In the genomic region with DNA sequence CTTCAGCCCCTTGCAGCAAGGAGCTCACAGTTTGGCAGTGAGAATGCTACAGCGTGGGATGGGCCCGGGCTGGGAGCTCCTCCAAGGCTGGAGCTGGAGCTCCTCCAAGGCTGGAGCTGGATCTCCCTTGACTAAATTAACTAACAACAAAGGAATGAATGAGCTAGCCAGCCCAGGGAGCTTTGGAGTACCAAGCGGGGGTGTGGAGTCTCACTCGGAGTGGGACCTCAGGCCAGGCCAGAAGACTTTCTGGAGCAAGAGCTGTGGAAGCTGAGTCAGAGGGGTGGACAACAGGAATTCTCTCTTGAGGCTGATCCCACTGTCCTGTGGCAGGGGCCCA, we compare ENCODE assay signal across 13 cellular contexts.
DNase-seq lines count a peak whose midpoint lies in the region; ATAC-seq and TF ChIP-seq lines count a peak whose summit lies in the region.
"Had no signal": no experiment of that assay in that cellular context is flagged by ENCODE, and none has a peak within 500 bp of the region (broad histone marks: within the 10 kb centered on the region; RNA-seq: fewer than 3 reads in every experiment).

No MANE protein-coding gene starts in this region.

- TF ChIP-seq CTCF in fibroblast of mammary gland (conservative IDR thresholded peaks at IDR 0.05; ENCODE audit: control insufficient read depth, insufficient read depth, low read depth, low read length) = no peak

- H3K9me3 ChIP-seq in SJCRH30 (replicated peaks) = no peaks in the 10 kb centered on the region

- no peak overlapping the region for H3K27ac Mint-ChIP-seq in stimulated activated memory B cell treated with anti-CD40 and anti-IgM and Interleukin-4, amounts not matched to agents 10 μg/mL and 1 μg/mL and 100 μg/mL, for 72 hours
- H3K27ac Mint-ChIP-seq: activated naive CD8-positive, alpha-beta T cell treated with anti-CD3 and anti-CD28 coated beads, Interleukin-2, amount 10 ng/mL, durations not matched to agents 7 days and 5 days; progenitor cell of endocrine pancreas had no signal

- H3K9me3 Mint-ChIP-seq in stimulated activated memory B cell treated with anti-CD40 and anti-IgM and Interleukin-4, amounts not matched to agents 10 μg/mL and 1 μg/mL and 100 μg/mL, for 72 hours = no peaks in the 10 kb centered on the region
- H3K9me3 Mint-ChIP-seq: activated naive CD8-positive, alpha-beta T cell treated with anti-CD3 and anti-CD28 coated beads, Interleukin-2, amount 10 ng/mL, durations not matched to agents 7 days and 5 days had no signal

- no peak overlapping the region for H3K27ac ChIP-seq in SJCRH30
- H3K27ac ChIP-seq: 22Rv1 had no signal

- DNase-seq in DMS 273 (lab: John Stamatoyannopoulos, UW; ENCODE audit: unreplicated experiment) (peak; percentile 25), DMS 273 treated with DMSO at 0.1 percent for 48 hours (lab: John Stamatoyannopoulos, UW) (no peak), fibroblast of mammary gland (ENCODE audit: low read depth) (peak; percentile 99), middle frontal gyrus (ENCODE audit: extremely low spot score, low spot score) (peak; percentile 60), ureter (ENCODE audit: low spot score) (peak; percentile 73), NCI-H510A (lab: John Stamatoyannopoulos, UW) (no peak), SJCRH30 (no peak)
- DNase-seq: activated CD4-positive, CD25-positive, alpha-beta regulatory T cell; activated naive CD8-positive, alpha-beta T cell treated with anti-CD3 and anti-CD28 coated beads, Interleukin-2, amount 10 ng/mL, durations not matched to agents 7 days and 5 days had no signal

- H3K4me3 Mint-ChIP-seq in stimulated activated memory B cell treated with anti-CD40 and anti-IgM and Interleukin-4, amounts not matched to agents 10 μg/mL and 1 μg/mL and 100 μg/mL, for 72 hours = no peak overlapping the region
- H3K4me3 Mint-ChIP-seq: activated naive CD8-positive, alpha-beta T cell treated with anti-CD3 and anti-CD28 coated beads, Interleukin-2, amount 10 ng/mL, durations not matched to agents 7 days and 5 days had no signal

- no peaks in the 10 kb centered on the region for H3K4me1 Mint-ChIP-seq in stimulated activated memory B cell treated with anti-CD40 and anti-IgM and Interleukin-4, amounts not matched to agents 10 μg/mL and 1 μg/mL and 100 μg/mL, for 72 hours
- H3K4me1 Mint-ChIP-seq: activated naive CD8-positive, alpha-beta T cell treated with anti-CD3 and anti-CD28 coated beads, Interleukin-2, amount 10 ng/mL, durations not matched to agents 7 days and 5 days had no signal

- no peaks in the 10 kb centered on the region for H3K27me3 ChIP-seq in SJCRH30

- no peaks in the 10 kb centered on the region for H3K36me3 Mint-ChIP-seq in stimulated activated memory B cell treated with anti-CD40 and anti-IgM and Interleukin-4, amounts not matched to agents 10 μg/mL and 1 μg/mL and 100 μg/mL, for 72 hours
- H3K36me3 Mint-ChIP-seq: activated naive CD8-positive, alpha-beta T cell treated with anti-CD3 and anti-CD28 coated beads, Interleukin-2, amount 10 ng/mL, durations not matched to agents 7 days and 5 days had no signal

- H3K4me1 ChIP-seq in SJCRH30 = no peaks in the 10 kb centered on the region

- no peak overlapping the region for H3K4me3 ChIP-seq in fibroblast of mammary gland (ENCODE audit: control insufficient read depth, low read depth, low read length)
- H3K4me3 ChIP-seq in SJCRH30 = no peak overlapping the region

- ATAC-seq in stimulated activated memory B cell treated with anti-CD40 and anti-IgM and Interleukin-4, amounts not matched to agents 10 μg/mL and 1 μg/mL and 100 μg/mL, for 72 hours = no peak
- ATAC-seq: Panc1 had no signal

- H3K36me3 ChIP-seq in SJCRH30 = no peaks in the 10 kb centered on the region

- peaks cover 16% of the 10 kb centered on the region for H3K27me3 Mint-ChIP-seq in stimulated activated memory B cell treated with anti-CD40 and anti-IgM and Interleukin-4, amounts not matched to agents 10 μg/mL and 1 μg/mL and 100 μg/mL, for 72 hours

Comparison
In these comparisons a context has a peak if more than half of its experiments do, and no peak if none do; other contexts are left out.
1. DNase-seq: peak in DMS 273 (single experiment), fibroblast of mammary gland (single experiment), middle frontal gyrus (single experiment) and ureter (single experiment); none in DMS 273 treated with DMSO at 0.1 percent for 48 hours (single experiment), NCI-H510A (single experiment) and SJCRH30 (0 of 2).